Comparison of ENCODE assay signal across 22 cellular contexts in the genomic region with DNA sequence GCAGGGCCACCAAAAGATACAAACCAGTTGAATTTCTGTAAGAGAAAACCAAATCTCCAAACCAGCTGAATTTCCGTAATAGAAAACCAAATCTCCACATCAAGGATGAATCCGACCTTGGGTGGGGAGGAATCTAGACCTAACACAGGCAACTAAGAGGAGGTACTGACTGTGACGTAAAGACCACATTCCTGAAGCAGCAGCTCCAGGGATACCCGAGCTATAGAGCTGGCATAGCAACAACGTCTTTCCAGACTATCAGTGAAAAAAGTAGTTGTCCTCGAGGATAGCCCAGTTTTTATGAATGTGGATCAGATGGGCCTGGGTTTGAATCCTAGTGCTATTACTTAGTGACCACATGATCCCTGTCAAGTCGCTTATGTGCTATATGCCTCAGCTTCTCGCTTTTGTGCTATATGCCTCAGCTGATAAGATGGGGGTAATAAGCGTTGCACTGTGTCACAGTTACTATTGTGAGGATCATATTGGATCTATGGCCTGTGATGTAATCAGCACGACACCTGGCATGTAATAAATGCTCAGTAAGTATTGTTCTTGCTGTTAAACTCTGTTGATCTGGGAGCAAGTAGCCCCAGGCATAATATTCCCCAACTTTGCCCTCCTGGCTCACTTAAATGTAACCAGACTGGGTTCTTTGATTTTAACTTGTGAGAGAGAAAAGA.
"Had no signal": no experiment of that assay in that cellular context is flagged by ENCODE, and none has a peak within 500 bp of the region (broad histone marks: within the 10 kb centered on the region; RNA-seq: fewer than 3 reads in every experiment).

No MANE protein-coding gene starts in this region.

- H3K27ac ChIP-seq: brain microvascular endothelial cell, colonic mucosa, neutrophil, pancreas, right lobe of liver, testis, upper lobe of left lung had no signal

- H3K27me3 Mint-ChIP-seq: stimulated activated naive CD8-positive, alpha-beta T cell treated with anti-CD3 and anti-CD28 coated beads, Interleukin-15, Interleukin-2, amounts not matched to agents 100 ng/mL and 50 ng/mL, for 24 hours had no signal

- FAIRE-seq: kidney, pancreas, small intestine had no signal

- H3K36me3 ChIP-seq: brain microvascular endothelial cell, colonic mucosa, neutrophil, pancreas, right lobe of liver, upper lobe of left lung had no signal

- H3K4me1 ChIP-seq: colonic mucosa, right lobe of liver, testis had no signal

- H3K4me1 Mint-ChIP-seq: memory B cell, naive B cell had no signal

- H3K9me3 Mint-ChIP-seq: stimulated activated naive CD8-positive, alpha-beta T cell treated with anti-CD3 and anti-CD28 coated beads, Interleukin-15, Interleukin-2, amounts not matched to agents 100 ng/mL and 50 ng/mL, for 24 hours had no signal

- H3K36me3 Mint-ChIP-seq: activated naive CD8-positive, alpha-beta T cell treated with anti-CD3 and anti-CD28 coated beads, Interleukin-2, amount 10 ng/mL, durations not matched to agents 7 days and 5 days; memory B cell; naive B cell had no signal

- H3K9me3 ChIP-seq: colonic mucosa, neutrophil, pancreas, right lobe of liver, testis, upper lobe of left lung had no signal

- H3K27me3 ChIP-seq: brain microvascular endothelial cell, colonic mucosa, neutrophil, pancreas, right lobe of liver, testis, upper lobe of left lung had no signal

- ATAC-seq: pancreas, right lobe of liver had no signal

- H3K4me3 ChIP-seq: colonic mucosa, pancreas, right lobe of liver, testis, upper lobe of left lung had no signal

- DNase-seq: activated CD4-positive, alpha-beta T cell treated with anti-CD3 and anti-CD28 coated beads for 1 hour; activated CD4-positive, alpha-beta T cell treated with anti-CD3 and anti-CD28 coated beads, Interleukin-2, amount 50 U/mL, for 4 hours; activated naive CD4-positive, alpha-beta T cell treated with Interleukin-2 at 50 U/mL for 16 hours; activated naive CD8-positive, alpha-beta T cell treated with anti-CD3 and anti-CD28 coated beads, Interleukin-2, amount 10 ng/mL, durations not matched to agents 7 days and 5 days; brain microvascular endothelial cell; central memory CD4-positive, alpha-beta T cell; colonic mucosa; foreskin melanocyte; glutamatergic neuron; kidney; naive B cell; pancreas; right lobe of liver; small intestine; stimulated activated CD4-positive, alpha-beta T cell treated with anti-CD3 and anti-CD28 coated beads, Interleukin-15, amount 100 ng/mL, for 24 hours; stimulated activated CD4-positive, alpha-beta T cell treated with anti-CD3 and anti-CD28 coated beads, Interleukin-2, amount 100 ng/mL, for 48 hours; T1000; testis; upper lobe of left lung had no signal

- H3K4me3 Mint-ChIP-seq: memory B cell; naive B cell; stimulated activated naive CD8-positive, alpha-beta T cell treated with anti-CD3 and anti-CD28 coated beads, Interleukin-15, Interleukin-2, amounts not matched to agents 100 ng/mL and 50 ng/mL, for 24 hours had no signal

- H3K27ac Mint-ChIP-seq: activated naive CD8-positive, alpha-beta T cell treated with anti-CD3 and anti-CD28 coated beads, Interleukin-2, amount 10 ng/mL, durations not matched to agents 7 days and 5 days; memory B cell; naive B cell; stimulated activated naive CD8-positive, alpha-beta T cell treated with anti-CD3 and anti-CD28 coated beads, Interleukin-15, Interleukin-2, amounts not matched to agents 100 ng/mL and 50 ng/mL, for 24 hours had no signal
